ENCODE assay signal across 8 cellular contexts in the genomic region with DNA sequence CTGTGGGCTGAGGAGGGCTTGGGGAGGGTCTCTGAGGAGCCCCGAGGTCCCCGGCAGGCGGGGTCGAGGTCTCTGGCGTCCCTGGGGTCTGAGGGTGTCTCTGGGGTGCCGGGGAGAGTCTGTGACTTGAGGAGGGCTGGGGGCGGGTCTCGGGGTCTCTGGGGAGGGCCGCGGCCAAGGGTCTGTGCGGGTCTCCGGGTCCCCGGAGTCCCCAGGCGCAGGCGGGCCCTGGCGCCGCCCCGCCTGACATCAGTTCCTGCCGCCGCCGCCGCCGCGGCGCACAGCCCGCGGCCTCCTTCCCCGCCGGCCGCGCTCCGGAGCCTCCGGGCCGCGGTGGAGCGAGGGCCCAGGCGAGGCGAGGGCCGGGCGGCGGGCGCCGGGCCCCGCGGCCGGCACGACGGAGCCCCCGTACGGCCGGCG. TPM values are rescaled to one million over a fixed set of nuclear protein-coding genes. Genes with fewer than 3 reads are reported as not detected.
A peak's percentile ranks its signal among the peaks of the same experiment; 100 is the strongest.
DNase-seq lines count a peak whose midpoint lies in the region; ATAC-seq and TF ChIP-seq lines count a peak whose summit lies in the region.

PLEKHM2 (plus strand) TSS at position 279 of the 420 bp plus-strand sequence. CDS start 239 bp downstream, outside the sequence.

- DNase-seq in AG08396 (ENCODE audit: low spot score) (peak; percentile 81), NAMALWA (ENCODE audit: low spot score) (peak; percentile 69), mucosa of gallbladder (ENCODE audit: low spot score) (no peak), NK-92 (lab: John Stamatoyannopoulos, UW; ENCODE audit: unreplicated experiment) (no peak)
- peak; percentile 76 for DNase-seq in activated CD8-positive, alpha-beta memory T cell treated with anti-CD3 and anti-CD28 coated beads for 24 hours

- no peak for TF ChIP-seq CTCF in subcutaneous adipose tissue (IDR thresholded peaks at IDR 0.05; ENCODE audit: low read depth)

- in situ Hi-C loops in endometrial microvascular endothelial cells (cut with HindIII; ENCODE audit: inconsistent ontology term, low pct_unique_long_range_greater_than_20kb, low sequenced_read_pairs) = no loop called here

- peak; percentile 67 for ATAC-seq in GM19324 (IDR thresholded peaks at IDR 0.05; ENCODE audit: low FRiP score, unreplicated experiment)

RNA-seq across cellular contexts. Expression of gene PLEKHM2, which starts in this region (rescaled TPM):
- total RNA-seq in endometrial microvascular endothelial cells (ENCODE audit: inconsistent ontology term) (42.1 TPM), mucosa of gallbladder (71.2 TPM), subcutaneous adipose tissue (10 to 100 TPM; 41.9 to 74.5 (median 55.7) TPM)

Comparison
In these comparisons a context has a peak if more than half of its experiments do, and no peak if none do; other contexts are left out.
1. DNase-seq: peak in AG08396 (single experiment), NAMALWA (single experiment) and activated CD8-positive, alpha-beta memory T cell treated with anti-CD3 and anti-CD28 coated beads for 24 hours (single experiment); none in mucosa of gallbladder (single experiment) and NK-92 (single experiment).